In genomic region chrX:109740076-109740809, GRCh38 we compare ENCODE assay signal across 1 cellular context.
TF ChIP-seq lines count a peak whose summit lies in the region.

No MANE protein-coding gene starts in this region.

TF ChIP-seq in HepG2, 621 proteins besides CTCF, POLR2A, EP300 and RAD21 (continued from another document and continues in another):
- TF ChIP-seq THAP9 (CRISPR knock-in tag; IDR thresholded peaks at IDR 0.05; ENCODE audit: borderline replicate concordance) = no peak
- no peak for TF ChIP-seq GTF2F1 (IDR thresholded peaks at IDR 0.05; ENCODE audit: low read length)
- TF ChIP-seq ZNF232 (CRISPR knock-in tag; IDR thresholded peaks at IDR 0.05; ENCODE audit: borderline replicate concordance) = no peak
- no peak for TF ChIP-seq TERF1 (CRISPR knock-in tag; IDR thresholded peaks at IDR 0.05)
- TF ChIP-seq MTF1 (CRISPR knock-in tag; IDR thresholded peaks at IDR 0.05) = no peak
- no peak for TF ChIP-seq EZH2 (conservative IDR thresholded peaks at IDR 0.05; ENCODE audit: low read depth, low read length)
- TF ChIP-seq ZNF883 (CRISPR knock-in tag; IDR thresholded peaks at IDR 0.05; ENCODE audit: not compliant biosample characterization) = no peak
- TF ChIP-seq ZNF275 (CRISPR knock-in tag; IDR thresholded peaks at IDR 0.05; ENCODE audit: borderline replicate concordance) = no peak
- no peak for TF ChIP-seq ZKSCAN1 (IDR thresholded peaks at IDR 0.05; ENCODE audit: low read length)
- no peak for TF ChIP-seq BATF2 (CRISPR knock-in tag; IDR thresholded peaks at IDR 0.05)
- TF ChIP-seq NCOA2 (CRISPR knock-in tag; IDR thresholded peaks at IDR 0.05) = peak; percentile 99
- TF ChIP-seq NR2F2 (IDR thresholded peaks at IDR 0.05; ENCODE audit: borderline replicate concordance, low read depth) = peak; percentile 98
- no peak for TF ChIP-seq PLSCR1 (CRISPR knock-in tag; IDR thresholded peaks at IDR 0.05; ENCODE audit: borderline replicate concordance)
- no peak for TF ChIP-seq PREB (CRISPR knock-in tag; IDR thresholded peaks at IDR 0.05)
- no peak for TF ChIP-seq DBP (CRISPR knock-in tag; IDR thresholded peaks at IDR 0.05; ENCODE audit: not compliant biosample characterization)
- TF ChIP-seq SP2 (CRISPR knock-in tag; IDR thresholded peaks at IDR 0.05) = no peak
- TF ChIP-seq SKI (IDR thresholded peaks at IDR 0.05; ENCODE audit: partially characterized antibody) = peak; percentile 93
- no peak for TF ChIP-seq KLF12 (CRISPR knock-in tag; IDR thresholded peaks at IDR 0.05; ENCODE audit: borderline replicate concordance)
- TF ChIP-seq ZNF7 (CRISPR knock-in tag; IDR thresholded peaks at IDR 0.05) = no peak
- TF ChIP-seq ZFP36L2 (CRISPR knock-in tag; IDR thresholded peaks at IDR 0.05) = no peak
- no peak for TF ChIP-seq XBP1 (CRISPR knock-in tag; IDR thresholded peaks at IDR 0.05)
- 0 out of 2 replicates have a peak, but pooled peaks have one; percentile 27 for TF ChIP-seq KMT2A (CRISPR knock-in tag; IDR thresholded peaks at IDR 0.05)
- TF ChIP-seq KAT2B (IDR thresholded peaks at IDR 0.05; ENCODE audit: borderline replicate concordance, low read depth, low read length) = no peak
- no peak for TF ChIP-seq NFIB (CRISPR knock-in tag; IDR thresholded peaks at IDR 0.05; ENCODE audit: borderline replicate concordance)
- TF ChIP-seq ZNF329 (CRISPR knock-in tag; IDR thresholded peaks at IDR 0.05; ENCODE audit: low read depth) = no peak
- no peak for TF ChIP-seq EEA1 (CRISPR knock-in tag; IDR thresholded peaks at IDR 0.05; ENCODE audit: borderline replicate concordance)
- no peak for TF ChIP-seq ZNF567 (CRISPR knock-in tag; IDR thresholded peaks at IDR 0.05; ENCODE audit: borderline replicate concordance)
- no peak for TF ChIP-seq ISX (CRISPR knock-in tag; conservative IDR thresholded peaks at IDR 0.05)
- no peak for TF ChIP-seq HNRNPLL (IDR thresholded peaks at IDR 0.05; ENCODE audit: low read depth, low read length, poor library complexity, severe bottlenecking)
- TF ChIP-seq PAWR (CRISPR knock-in tag; IDR thresholded peaks at IDR 0.05; ENCODE audit: borderline replicate concordance) = no peak
- no peak for TF ChIP-seq HNRNPK (IDR thresholded peaks at IDR 0.05; ENCODE audit: low read depth, low read length, poor library complexity, severe bottlenecking)
- TF ChIP-seq MYC (CRISPR knock-in tag; IDR thresholded peaks at IDR 0.05; ENCODE audit: borderline replicate concordance) = peak; percentile 26; the same call in 1 of the 2 replicates
- TF ChIP-seq ARID2 (CRISPR knock-in tag; IDR thresholded peaks at IDR 0.05; ENCODE audit: borderline replicate concordance) = no peak
- peak; percentile 98 for TF ChIP-seq FOXA3 (CRISPR knock-in tag; IDR thresholded peaks at IDR 0.05)
- TF ChIP-seq ZNF543 (CRISPR knock-in tag; IDR thresholded peaks at IDR 0.05) = no peak
- TF ChIP-seq PRPF4 (IDR thresholded peaks at IDR 0.05; ENCODE audit: low read depth, low read length, poor library complexity, severe bottlenecking) = no peak
- TF ChIP-seq ZNF24 (IDR thresholded peaks at IDR 0.05) = no peak
- TF ChIP-seq ATF3 (CRISPR knock-in tag; IDR thresholded peaks at IDR 0.05) = peak; percentile 80
- TF ChIP-seq MAF1 (CRISPR knock-in tag; IDR thresholded peaks at IDR 0.05; ENCODE audit: borderline replicate concordance) = no peak
- peak; percentile 87; the same call in 1 of the 2 replicates for TF ChIP-seq RNF219 (CRISPR knock-in tag; IDR thresholded peaks at IDR 0.05)
- no peak for TF ChIP-seq TEF (CRISPR knock-in tag; IDR thresholded peaks at IDR 0.05)
- TF ChIP-seq FOSL2 (CRISPR knock-in tag; IDR thresholded peaks at IDR 0.05) = peak; percentile 93
- 0 out of 2 replicates have a peak, but pooled peaks have one; percentile 19 for TF ChIP-seq KLF11 (CRISPR knock-in tag; IDR thresholded peaks at IDR 0.05)
- no peak for TF ChIP-seq TOE1 (CRISPR knock-in tag; IDR thresholded peaks at IDR 0.05)
- no peak for TF ChIP-seq LBX2 (CRISPR knock-in tag; IDR thresholded peaks at IDR 0.05; ENCODE audit: borderline replicate concordance)
- no peak for TF ChIP-seq ZNF251 (CRISPR knock-in tag; IDR thresholded peaks at IDR 0.05)
- no peak for TF ChIP-seq GZF1 (CRISPR knock-in tag; IDR thresholded peaks at IDR 0.05)
- TF ChIP-seq RXRA (CRISPR knock-in tag; IDR thresholded peaks at IDR 0.05) = peak; percentile 85; the same call in 1 of the 2 replicates
- TF ChIP-seq ZNF446 (CRISPR knock-in tag; IDR thresholded peaks at IDR 0.05) = no peak
- no peak for TF ChIP-seq KLF6 (CRISPR knock-in tag; IDR thresholded peaks at IDR 0.05)
- TF ChIP-seq ZNF562 (CRISPR knock-in tag; IDR thresholded peaks at IDR 0.05; ENCODE audit: borderline replicate concordance) = no peak
- TF ChIP-seq NFKBIZ (CRISPR knock-in tag; IDR thresholded peaks at IDR 0.05) = peak; percentile 95; the same call in 1 of the 2 replicates
- TF ChIP-seq KAT7 (CRISPR knock-in tag; IDR thresholded peaks at IDR 0.05; ENCODE audit: borderline replicate concordance) = no peak
- no peak for TF ChIP-seq ZNF737 (CRISPR knock-in tag; IDR thresholded peaks at IDR 0.05; ENCODE audit: borderline replicate concordance)
- TF ChIP-seq ZNF670 (CRISPR knock-in tag; IDR thresholded peaks at IDR 0.05; ENCODE audit: borderline replicate concordance) = no peak
- TF ChIP-seq ZNF691 (CRISPR knock-in tag; IDR thresholded peaks at IDR 0.05; ENCODE audit: borderline replicate concordance, low read depth) = peak; percentile 22; the same call in 1 of the 2 replicates
- TF ChIP-seq MYPOP (CRISPR knock-in tag; IDR thresholded peaks at IDR 0.05) = no peak
- no peak for TF ChIP-seq ZNF430 (CRISPR knock-in tag; IDR thresholded peaks at IDR 0.05)
- no peak for TF ChIP-seq ZNF576 (CRISPR knock-in tag; IDR thresholded peaks at IDR 0.05)
- no peak for TF ChIP-seq FOXK2 (IDR thresholded peaks at IDR 0.05)
